16 cellular contexts compared by ENCODE assay signal in the genomic region with DNA sequence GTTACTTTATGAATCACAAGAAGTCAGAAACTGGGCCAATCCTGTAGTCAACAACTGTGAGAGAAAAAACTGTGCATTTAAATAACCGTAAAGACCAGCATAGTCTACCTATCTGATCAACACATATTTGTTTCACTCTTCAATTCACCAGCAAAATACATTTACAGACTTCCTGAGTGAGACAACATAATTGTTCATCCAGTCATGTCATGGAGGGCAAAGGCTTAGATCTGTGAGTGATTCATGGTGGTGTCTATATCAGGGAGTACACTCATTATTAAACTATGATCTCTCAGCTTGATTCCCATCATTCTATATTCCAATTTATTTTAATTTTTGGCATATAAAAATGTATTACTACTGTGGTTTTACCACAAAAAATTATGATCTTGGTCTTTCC.
"Had no signal": no experiment of that assay in that cellular context is flagged by ENCODE, and none has a peak within 500 bp of the region (broad histone marks: within the 10 kb centered on the region; RNA-seq: fewer than 3 reads in every experiment).

No MANE protein-coding gene starts in this region.

- H3K27me3 Mint-ChIP-seq: activated B cell treated with CpG ODN at 0.5 μM for 24 hours; activated CD4-positive, alpha-beta T cell treated with anti-CD3 and anti-CD28 coated beads, Interleukin-2, amount 10 ng/mL, durations not matched to agents 24 days and 14 days; activated naive CD4-positive, alpha-beta T cell treated with anti-CD3 and anti-CD28 coated beads, Interleukin-2, amount 50 U/mL, for 24 hours; dendritic cell treated with granulocyte-macrophage colony-stimulating factor and Interleukin-4, amounts not matched to agents 40 ng/mL and 50 ng/mL, for 4 days had no signal

- ATAC-seq: body of pancreas, heart left ventricle had no signal

- H3K27ac ChIP-seq: body of pancreas, esophagus squamous epithelium, heart left ventricle, left ventricle myocardium inferior, stomach had no signal

- H3K27ac Mint-ChIP-seq: activated B cell treated with CpG ODN at 0.5 μM for 24 hours; activated CD4-positive, alpha-beta T cell treated with anti-CD3 and anti-CD28 coated beads, Interleukin-2, amount 10 ng/mL, durations not matched to agents 24 days and 14 days; activated naive CD4-positive, alpha-beta T cell treated with anti-CD3 and anti-CD28 coated beads, Interleukin-2, amount 50 U/mL, for 24 hours; dendritic cell treated with granulocyte-macrophage colony-stimulating factor and Interleukin-4, amounts not matched to agents 40 ng/mL and 50 ng/mL, for 4 days; nephron; T-helper 1 cell treated with Interleukin-12 subunit alpha and Interleukin-12 subunit beta and Interleukin-4 antibody, amounts not matched to agents 30 μg/mL and 1 μg/mL, for 36 hours had no signal

- H3K4me1 Mint-ChIP-seq: activated B cell treated with CpG ODN at 0.5 μM for 24 hours; activated CD4-positive, alpha-beta T cell treated with anti-CD3 and anti-CD28 coated beads, Interleukin-2, amount 10 ng/mL, durations not matched to agents 24 days and 14 days; activated naive CD4-positive, alpha-beta T cell treated with anti-CD3 and anti-CD28 coated beads, Interleukin-2, amount 50 U/mL, for 24 hours; nephron had no signal

- H3K36me3 ChIP-seq: esophagus squamous epithelium, heart left ventricle, left ventricle myocardium inferior, stomach had no signal

- H3K27me3 ChIP-seq: body of pancreas, esophagus squamous epithelium, heart left ventricle, stomach had no signal

- DNase-seq: activated B cell treated with CpG ODN at 0.5 μM for 24 hours; activated CD4-positive, alpha-beta T cell treated with anti-CD3 and anti-CD28 coated beads, Interleukin-2, amount 10 ng/mL, durations not matched to agents 24 days and 14 days; activated CD8-positive, alpha-beta memory T cell treated with anti-CD3 and anti-CD28 coated beads for 24 hours; activated T-cell treated with anti-CD3 and anti-CD28 coated beads for 4 hours; body of pancreas; esophagus squamous epithelium; heart left ventricle; islet precursor cell; left ventricle myocardium inferior; mesenchymal stem cell; stimulated activated CD4-positive, alpha-beta T cell treated with anti-CD3 and anti-CD28 coated beads, Interleukin-4, amount 100 ng/mL, for 24 hours; stomach had no signal

- H3K36me3 Mint-ChIP-seq: activated naive CD4-positive, alpha-beta T cell treated with anti-CD3 and anti-CD28 coated beads, Interleukin-2, amount 50 U/mL, for 24 hours had no signal

- H3K4me1 ChIP-seq: heart left ventricle, left ventricle myocardium inferior had no signal

- H3K4me3 ChIP-seq: body of pancreas, esophagus squamous epithelium, heart left ventricle, left ventricle myocardium inferior, stomach had no signal

- H3K4me3 Mint-ChIP-seq: activated B cell treated with CpG ODN at 0.5 μM for 24 hours; activated CD4-positive, alpha-beta T cell treated with anti-CD3 and anti-CD28 coated beads, Interleukin-2, amount 10 ng/mL, durations not matched to agents 24 days and 14 days; activated naive CD4-positive, alpha-beta T cell treated with anti-CD3 and anti-CD28 coated beads, Interleukin-2, amount 50 U/mL, for 24 hours; dendritic cell treated with granulocyte-macrophage colony-stimulating factor and Interleukin-4, amounts not matched to agents 40 ng/mL and 50 ng/mL, for 4 days; nephron; T-helper 1 cell treated with Interleukin-12 subunit alpha and Interleukin-12 subunit beta and Interleukin-4 antibody, amounts not matched to agents 30 μg/mL and 1 μg/mL, for 36 hours had no signal

- H3K9me3 Mint-ChIP-seq: activated B cell treated with CpG ODN at 0.5 μM for 24 hours, nephron had no signal

- H3K9me3 ChIP-seq: body of pancreas, esophagus squamous epithelium had no signal
